ENCODE assay signal across 15 cellular contexts in the genomic region with DNA sequence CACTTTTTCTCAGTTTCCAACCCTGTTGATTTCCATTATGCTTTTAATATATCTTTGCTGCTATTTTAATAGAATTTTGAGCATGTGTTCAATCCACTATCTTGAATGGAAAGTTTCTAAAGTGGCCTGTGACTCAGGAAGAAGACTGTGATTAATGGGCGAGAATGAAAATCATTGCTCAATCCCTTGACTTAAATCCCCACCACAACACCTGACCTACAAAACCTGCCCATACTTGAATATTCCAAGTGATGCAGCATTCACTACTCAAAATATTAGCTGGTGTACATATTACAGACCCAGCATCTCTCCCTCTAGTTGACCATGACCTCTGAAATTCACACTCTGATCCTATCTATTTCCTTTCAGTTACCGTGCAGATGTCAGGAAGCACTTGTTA. TPM values are rescaled to one million over a fixed set of nuclear protein-coding genes. Genes with fewer than 3 reads are reported as not detected.
A peak's percentile ranks its signal among the peaks of the same experiment; 100 is the strongest.
DNase-seq lines count a peak whose midpoint lies in the region; ATAC-seq, FAIRE-seq and TF ChIP-seq lines count a peak whose summit lies in the region.
"Had no signal": no experiment of that assay in that cellular context is flagged by ENCODE, and none has a peak within 500 bp of the region (broad histone marks: within the 10 kb centered on the region; RNA-seq: fewer than 3 reads in every experiment).

No MANE protein-coding gene starts in this region.

- H2AFZ ChIP-seq in HCT116 (ENCODE audit: low read depth, low read length, poor library complexity, severe bottlenecking), result peak overlapping the region; percentile 16

- H3K4me3 ChIP-seq in A549, result no peak overlapping the region
- no peak overlapping the region for H3K4me3 ChIP-seq in HCT116 (replicated peaks in 1 of 2; ENCODE audit: low read depth in 1 of 2, low read length in 2 of 2)
- H3K4me3 ChIP-seq in lower lobe of right lung, result no peak overlapping the region

- peak overlapping the region; percentile 23 for H3K4me3 Mint-ChIP-seq in activated naive CD8-positive, alpha-beta T cell treated with anti-CD3 and anti-CD28 coated beads, Interleukin-2, amount 10 ng/mL, durations not matched to agents 7 days and 5 days

- no peaks in the 10 kb centered on the region for H4K20me1 ChIP-seq in HCT116 (ENCODE audit: insufficient read depth)

- no peaks in the 10 kb centered on the region for H3K9me3 Mint-ChIP-seq in activated naive CD8-positive, alpha-beta T cell treated with anti-CD3 and anti-CD28 coated beads, Interleukin-2, amount 10 ng/mL, durations not matched to agents 7 days and 5 days

- FAIRE-seq in A549 (lab: Jason Lieb, UNC), result no peak
- FAIRE-seq: colon, frontal cortex, TTC549 had no signal

- H3K27me3 ChIP-seq in HCT116 (ENCODE audit: insufficient read depth, low read length), result no peaks in the 10 kb centered on the region
- no peaks in the 10 kb centered on the region for H3K27me3 ChIP-seq in lower lobe of right lung (ENCODE audit: low read depth)

- TF ChIP-seq CTCF in A549 (IDR thresholded peaks at IDR 0.05) (no peak), HCT116 (IDR thresholded peaks at IDR 0.05 in 2 of 3, conservative IDR thresholded peaks at IDR 0.05 in 1 of 3; ENCODE audit: borderline replicate concordance in 1 of 3, insufficient read depth in 1 of 3, low read depth in 2 of 3, low read length in 2 of 3) (no peak), lower lobe of right lung (IDR thresholded peaks at IDR 0.05) (no peak)

- DNase-seq in A549 (ENCODE audit: low read depth in 1 of 2, low spot score in 1 of 2) (no peak), HCT116 (ENCODE audit: low read depth, low spot score) (no peak), lower lobe of right lung (no peak), UCSD-AML1 (lab: John Stamatoyannopoulos, UW; ENCODE audit: unreplicated experiment) (no peak), NCI-H1105 (lab: John Stamatoyannopoulos, UW) (no peak)
- DNase-seq in activated naive CD8-positive, alpha-beta T cell treated with anti-CD3 and anti-CD28 coated beads, Interleukin-2, amount 10 ng/mL, durations not matched to agents 7 days and 5 days, result no peak
- DNase-seq in activated CD4-positive, CD25-positive, alpha-beta regulatory T cell treated with anti-CD3 and anti-CD28 coated beads, Interleukin-2, amount 50 U/mL, for 72 hours, result no peak
- DNase-seq: left cardiac atrium; MV-4-11; stimulated activated CD4-positive, alpha-beta T cell treated with anti-CD3 and anti-CD28 coated beads, Interleukin-15, amount 100 ng/mL, for 24 hours had no signal

- H3K9me2 ChIP-seq in HCT116 (ENCODE audit: insufficient read depth), result no peaks in the 10 kb centered on the region

- H3K4me2 ChIP-seq in A549, result no peak overlapping the region
- H3K4me2 ChIP-seq in HCT116 (ENCODE audit: low read length), result no peak overlapping the region

- H3K27ac Mint-ChIP-seq in activated naive CD8-positive, alpha-beta T cell treated with anti-CD3 and anti-CD28 coated beads, Interleukin-2, amount 10 ng/mL, durations not matched to agents 7 days and 5 days, result peak overlapping the region; percentile 76

- BruUV-seq in HCT116 (replicated peaks; lab: Mats Ljungman, UMichigan), result no TSS peak

- peak overlapping the region; percentile 5 to 97; a peak in 2 of 6 replicates for H3K27ac ChIP-seq in A549
- H3K27ac ChIP-seq in HCT116 (ENCODE audit: low read depth, low read length), result no peak overlapping the region
- peak overlapping the region; percentile 84 for H3K27ac ChIP-seq in lower lobe of right lung
- H3K27ac ChIP-seq: HL-60 had no signal

- TF ChIP-seq RAD21 in A549 (conservative IDR thresholded peaks at IDR 0.05 in 1 of 2, IDR thresholded peaks at IDR 0.05 in 1 of 2) (no peak), HCT116 (IDR thresholded peaks at IDR 0.05; ENCODE audit: low read depth) (no peak)

- RAD21 ChIA-PET in HCT116 (lab: Charles Lee; ENCODE audit: low non-redundant PET in 1 of 2, low total read pairs in 2 of 2, uncharacterized antibody in 2 of 2, unreplicated experiment in 2 of 2), result no interaction called here

- TF ChIP-seq POLR2A in A549 (IDR thresholded peaks at IDR 0.05; ENCODE audit: low read length), result no peak
- TF ChIP-seq POLR2A in HCT116 (IDR thresholded peaks at IDR 0.05; ENCODE audit: borderline replicate concordance, extremely low read depth, insufficient read depth, insufficient read length), result no peak

- no peaks in the 10 kb centered on the region for H3K27me3 Mint-ChIP-seq in activated naive CD8-positive, alpha-beta T cell treated with anti-CD3 and anti-CD28 coated beads, Interleukin-2, amount 10 ng/mL, durations not matched to agents 7 days and 5 days

- peaks cover 28% of the 10 kb centered on the region for H3K36me3 Mint-ChIP-seq in activated naive CD8-positive, alpha-beta T cell treated with anti-CD3 and anti-CD28 coated beads, Interleukin-2, amount 10 ng/mL, durations not matched to agents 7 days and 5 days

- H3K9ac ChIP-seq in HCT116 (ENCODE audit: low read length), result no peak overlapping the region

- ATAC-seq in A549, result no peak
- no peak for ATAC-seq in HCT116
- ATAC-seq in activated naive CD8-positive, alpha-beta T cell treated with anti-CD3 and anti-CD28 coated beads, Interleukin-2, amount 10 ng/mL, durations not matched to agents 7 days and 5 days (ENCODE audit: low read depth), result no peak
- no peak for ATAC-seq in lower lobe of right lung
- no peak for ATAC-seq in HG02610 (IDR thresholded peaks at IDR 0.05; ENCODE audit: unreplicated experiment)
- ATAC-seq: left cardiac atrium had no signal

- peaks cover 27% of the 10 kb centered on the region for H3K4me1 ChIP-seq in A549
- H3K4me1 ChIP-seq in HCT116 (ENCODE audit: control insufficient read depth in 1 of 2, insufficient read depth in 2 of 2, low read length in 2 of 2), result peaks cover 5 to 22% of the 10 kb centered on the region in 2 experiments; a peak in 2 of 4 replicates
- peaks cover 17% of the 10 kb centered on the region for H3K4me1 ChIP-seq in lower lobe of right lung

- no peaks in the 10 kb centered on the region for H3K9me3 ChIP-seq in A549
- no peaks in the 10 kb centered on the region for H3K9me3 ChIP-seq in HCT116 (ENCODE audit: control insufficient read depth in 1 of 2, insufficient read depth in 1 of 2, low read depth in 1 of 2, low read length in 2 of 2)
- no peaks in the 10 kb centered on the region for H3K9me3 ChIP-seq in lower lobe of right lung

- H3K79me2 ChIP-seq in HCT116 (ENCODE audit: insufficient read depth, low read length), result no peaks in the 10 kb centered on the region; the same call in 1 of the 2 replicates

- peaks cover 37% of the 10 kb centered on the region for H3K4me1 Mint-ChIP-seq in activated naive CD8-positive, alpha-beta T cell treated with anti-CD3 and anti-CD28 coated beads, Interleukin-2, amount 10 ng/mL, durations not matched to agents 7 days and 5 days

- H3K36me3 ChIP-seq in HCT116 (ENCODE audit: control insufficient read depth in 1 of 2, insufficient read depth in 2 of 2, low read length in 2 of 2) (no peaks in the 10 kb centered on the region), lower lobe of right lung (peaks cover 3% of the 10 kb centered on the region)

- 88% methylated on average over 2 of the region's 2 CpGs for WGBS in A549 (ENCODE audit: missing lambda C conversion rate)

- CTCF ChIA-PET in A549 (lab: Yijun Ruan, JAX), result interaction anchor here (1.3 kb wide), 1 partner anchor 9 kb away, joined by 5 read pairs; no protein-coding TSS in a partner anchor
- CTCF ChIA-PET in HCT116 (lab: Charles Lee), result no interaction called here

- TF ChIP-seq EP300 in A549 (IDR thresholded peaks at IDR 0.05), result no peak

- intact Hi-C loops in HCT116 (cut with micrococcal nuclease), result no loop called here
- intact Hi-C loops in lower lobe of right lung (cut with DNase I), result no loop called here

- POLR2A ChIA-PET in A549 (lab: Yijun Ruan, JAX), result no interaction called here
- POLR2A ChIA-PET in HCT116 (lab: Charles Lee), result no interaction called here
- POLR2A ChIA-PET in activated naive CD8-positive, alpha-beta T cell treated with anti-CD3 and anti-CD28 coated beads, Interleukin-2, amount 10 ng/mL, durations not matched to agents 7 days and 5 days (lab: Charles Lee), result interaction anchor here (1.4 to 5.0 kb wide), 4 partner anchors 11 to 44 kb away, joined by 5 to 98 read pairs (median 32); partner anchors contain the start of genes OAS1 and OAS2

TF ChIP-seq in A549, 52 proteins besides CTCF, POLR2A, EP300 and RAD21 (continues in another document):
- TF ChIP-seq ZSCAN20 (CRISPR knock-in tag; IDR thresholded peaks at IDR 0.05), result no peak
- no peak for TF ChIP-seq EHF (CRISPR knock-in tag; IDR thresholded peaks at IDR 0.05)

TF ChIP-seq in HCT116, 20 proteins besides CTCF, POLR2A, EP300 and RAD21 (continues in another document):
- no peak for TF ChIP-seq SP1 (IDR thresholded peaks at IDR 0.05; ENCODE audit: low read depth)

RNA-seq across cellular contexts. Expression of gene OAS3, which starts 1.3 kb away (rescaled TPM):
- polyA plus RNA-seq in A549 (2011; rRNA removed) (36.7 and 38.9 TPM in 2 replicates), A549 (2017; fragmentation: RNase III; extraction: RNeasy Plus Mini Kit Qiagen cat#74134 plus additional on column Dnase treatment) (22.7 to 23.3 TPM (median 22.9 TPM) in 3 replicates)
- polyA plus RNA-seq in A549 (2012; cell fraction: cytosol; rRNA removed), result 31.8 and 38.7 TPM in 2 replicates
- polyA plus RNA-seq in A549 (2012; cell fraction: nucleus; rRNA removed), result 46.2 and 52.9 TPM in 2 replicates
- polyA minus RNA-seq in A549 (2011; rRNA and poly(A)+ RNA removed), result 74.6 and 81.2 TPM in 2 replicates
- total RNA-seq in HCT116 (2021; ENCODE audit: unreplicated experiment) (29.5 TPM), lower lobe of right lung (65.8 TPM)
- polyA plus RNA-seq in HCT116 (2012), result 14.9 and 15.3 TPM in 2 replicates
- total RNA-seq in activated naive CD8-positive, alpha-beta T cell treated with anti-CD3 and anti-CD28 coated beads, Interleukin-2, amount 10 ng/mL, durations not matched to agents 7 days and 5 days, result 100 to 1,000 TPM; 221 to 222 TPM

RNA-seq across cellular contexts. Expression of gene OAS1, which starts 30.2 kb away (rescaled TPM):
- polyA plus RNA-seq in A549 (2011; rRNA removed), result 52.8 and 72.8 TPM in 2 replicates
- polyA plus RNA-seq in A549 (2012; cell fraction: cytosol; rRNA removed), result 27.2 and 28.0 TPM in 2 replicates
- polyA plus RNA-seq in A549 (2012; cell fraction: nucleus; rRNA removed), result 24.1 and 24.5 TPM in 2 replicates
- 41.3 to 63.6 TPM (median 48.4 TPM) in 3 replicates for polyA plus RNA-seq in A549 (2017; fragmentation: RNase III; extraction: RNeasy Plus Mini Kit Qiagen cat#74134 plus additional on column Dnase treatment)
- 45.6 and 46.0 TPM in 2 replicates for polyA minus RNA-seq in A549 (2011; rRNA and poly(A)+ RNA removed)
- 0.64 TPM for total RNA-seq in HCT116 (2021; ENCODE audit: unreplicated experiment)
- 0.99 and 1.8 TPM in 2 replicates for polyA plus RNA-seq in HCT116 (2012)
- 100 to 1,000 TPM; 138 to 141 TPM for total RNA-seq in activated naive CD8-positive, alpha-beta T cell treated with anti-CD3 and anti-CD28 coated beads, Interleukin-2, amount 10 ng/mL, durations not matched to agents 7 days and 5 days
- 112 TPM for total RNA-seq in lower lobe of right lung

RNA-seq across cellular contexts. Expression of gene OAS2, which starts 41.4 kb away (rescaled TPM):
- 0.19 and 0.36 TPM in 2 replicates for polyA plus RNA-seq in A549 (2011; rRNA removed)
- polyA plus RNA-seq in A549 (2012; cell fraction: cytosol; rRNA removed), result 0.01 TPM in 2 replicates
- 0.10 and 0.16 TPM in 2 replicates for polyA plus RNA-seq in A549 (2012; cell fraction: nucleus; rRNA removed)
- 0.05 TPM in 1 of 3 replicates, not detected in the others for polyA plus RNA-seq in A549 (2017; fragmentation: RNase III; extraction: RNeasy Plus Mini Kit Qiagen cat#74134 plus additional on column Dnase treatment)
- polyA minus RNA-seq in A549 (2011; rRNA and poly(A)+ RNA removed), result 0.87 and 1.2 TPM in 2 replicates
- total RNA-seq in HCT116 (2021; ENCODE audit: unreplicated experiment), result 0.30 TPM
- 0.03 and 0.12 TPM in 2 replicates for polyA plus RNA-seq in HCT116 (2012)
- total RNA-seq in activated naive CD8-positive, alpha-beta T cell treated with anti-CD3 and anti-CD28 coated beads, Interleukin-2, amount 10 ng/mL, durations not matched to agents 7 days and 5 days, result 100 to 1,000 TPM; 244 to 245 TPM
- total RNA-seq in lower lobe of right lung, result 96.4 TPM

Comparison
In these comparisons a context has a peak if more than half of its experiments do, and no peak if none do; other contexts are left out.
1. RNA of gene OAS1, which starts 30.2 kb away (total RNA-seq): 138 to 141 TPM in activated naive CD8-positive, alpha-beta T cell treated with anti-CD3 and anti-CD28 coated beads, Interleukin-2, amount 10 ng/mL, durations not matched to agents 7 days and 5 days and 112 TPM in lower lobe of right lung (single experiment); 0.64 TPM in HCT116 (single experiment); every median in the first group is over 10 times any median in the second.
2. RNA of gene OAS2, which starts 41.4 kb away (total RNA-seq): 244 to 245 TPM in activated naive CD8-positive, alpha-beta T cell treated with anti-CD3 and anti-CD28 coated beads, Interleukin-2, amount 10 ng/mL, durations not matched to agents 7 days and 5 days and 96.4 TPM in lower lobe of right lung (single experiment); 0.30 TPM in HCT116 (single experiment); every median in the first group is over 10 times any median in the second.